In the genomic region with DNA sequence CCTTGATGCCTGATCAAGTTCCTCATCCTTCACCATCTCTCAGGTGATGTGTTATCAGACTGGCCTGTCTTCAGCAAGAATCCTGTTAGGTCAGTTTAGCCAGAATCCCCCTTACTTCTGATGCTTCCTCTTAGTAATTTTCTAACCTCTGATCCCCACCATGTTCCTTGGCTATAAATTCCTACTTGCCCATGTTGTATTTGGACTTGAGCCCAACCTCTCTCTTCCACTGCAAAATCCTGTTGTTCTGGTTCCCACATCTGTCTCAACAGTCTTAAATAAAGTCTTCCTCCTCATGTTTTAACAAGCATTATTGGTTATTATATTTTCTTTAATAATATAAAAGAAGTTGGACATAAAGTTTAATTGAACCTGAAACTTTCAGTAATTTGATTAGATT, we compare ENCODE assay signal across 24 cellular contexts.
"Had no signal": no experiment of that assay in that cellular context is flagged by ENCODE, and none has a peak within 500 bp of the region (broad histone marks: within the 10 kb centered on the region; RNA-seq: fewer than 3 reads in every experiment).

No MANE protein-coding gene starts in this region.

- H3K4me1 Mint-ChIP-seq: activated naive CD8-positive, alpha-beta T cell treated with anti-CD3 and anti-CD28 coated beads, Interleukin-2, amount 10 ng/mL, durations not matched to agents 7 days and 5 days; central memory CD8-positive, alpha-beta T cell; natural killer cell had no signal

- H3K27me3 Mint-ChIP-seq: activated naive CD8-positive, alpha-beta T cell treated with anti-CD3 and anti-CD28 coated beads, Interleukin-2, amount 10 ng/mL, durations not matched to agents 7 days and 5 days; central memory CD8-positive, alpha-beta T cell had no signal

- DNase-seq: activated CD4-positive, alpha-beta T cell treated with anti-CD3 and anti-CD28 coated beads for 4 hours; activated CD4-positive, alpha-beta T cell treated with anti-CD3 and anti-CD28 coated beads, Interleukin-2, amount 50 U/mL, for 48 hours; activated CD4-positive, CD25-positive, alpha-beta regulatory T cell; activated CD8-positive, alpha-beta memory T cell treated with anti-CD3 and anti-CD28 coated beads, Interleukin-2, amount 50 U/mL, for 48 hours; activated naive CD4-positive, alpha-beta T cell treated with anti-CD3 and anti-CD28 coated beads for 36 hours; activated naive CD8-positive, alpha-beta T cell treated with anti-CD3 and anti-CD28 coated beads, Interleukin-2, amount 10 ng/mL, durations not matched to agents 7 days and 5 days; activated T-cell treated with anti-CD3 and anti-CD28 coated beads, Interleukin-2, amount 50 U/mL, for 4 hours; amygdala; body of pancreas; esophagus squamous epithelium; gastrocnemius medialis; hypothalamus; left ventricle myocardium superior; midbrain; natural killer cell; ovary; stimulated activated CD4-positive, alpha-beta T cell treated with anti-CD3 and anti-CD28 coated beads, Interleukin-12 subunit alpha, Interleukin-12 subunit beta, amount 100 ng/mL, for 4 hours; stimulated activated CD4-positive, alpha-beta T cell treated with anti-CD3 and anti-CD28 coated beads, Interleukin-4, amount 100 ng/mL, for 4 hours; stimulated activated naive CD8-positive, alpha-beta T cell treated with anti-CD3 and anti-CD28 coated beads, Interleukin-15, Interleukin-2, amounts not matched to agents 100 U/mL and 50 U/mL, for 24 hours; upper lobe of right lung had no signal

- ATAC-seq: activated T-cell treated with anti-CD3 and anti-CD28 coated beads, Interleukin-2, amount 50 U/mL, for 4 hours; body of pancreas; gastrocnemius medialis; left ventricle myocardium superior; natural killer cell; stimulated activated naive CD8-positive, alpha-beta T cell treated with anti-CD3 and anti-CD28 coated beads, Interleukin-15, Interleukin-2, amounts not matched to agents 100 U/mL and 50 U/mL, for 24 hours; upper lobe of right lung had no signal

- H3K36me3 ChIP-seq: esophagus squamous epithelium, gastrocnemius medialis, neutrophil, ovary, prostate gland, upper lobe of right lung had no signal

- H3K27me3 ChIP-seq: body of pancreas, esophagus squamous epithelium, gastrocnemius medialis, neutrophil, ovary, upper lobe of right lung had no signal

- H3K4me1 ChIP-seq: body of pancreas, esophagus squamous epithelium, gastrocnemius medialis, prostate gland, upper lobe of right lung had no signal

- H3K27ac Mint-ChIP-seq: activated naive CD4-positive, alpha-beta T cell treated with anti-CD3 and anti-CD28 coated beads for 36 hours; activated naive CD8-positive, alpha-beta T cell treated with anti-CD3 and anti-CD28 coated beads, Interleukin-2, amount 10 ng/mL, durations not matched to agents 7 days and 5 days; natural killer cell had no signal

- H3K9me3 Mint-ChIP-seq: activated naive CD4-positive, alpha-beta T cell treated with anti-CD3 and anti-CD28 coated beads for 36 hours; activated naive CD8-positive, alpha-beta T cell treated with anti-CD3 and anti-CD28 coated beads, Interleukin-2, amount 10 ng/mL, durations not matched to agents 7 days and 5 days; central memory CD8-positive, alpha-beta T cell had no signal

- H3K9me3 ChIP-seq: body of pancreas, esophagus squamous epithelium, gastrocnemius medialis, neutrophil, ovary, prostate gland, upper lobe of right lung had no signal

- H3K4me3 Mint-ChIP-seq: activated naive CD4-positive, alpha-beta T cell treated with anti-CD3 and anti-CD28 coated beads for 36 hours; activated naive CD8-positive, alpha-beta T cell treated with anti-CD3 and anti-CD28 coated beads, Interleukin-2, amount 10 ng/mL, durations not matched to agents 7 days and 5 days; activated T-cell treated with anti-CD3 and anti-CD28 coated beads, Interleukin-2, amount 50 U/mL, for 4 hours; central memory CD8-positive, alpha-beta T cell; natural killer cell had no signal

- H3K36me3 Mint-ChIP-seq: activated naive CD8-positive, alpha-beta T cell treated with anti-CD3 and anti-CD28 coated beads, Interleukin-2, amount 10 ng/mL, durations not matched to agents 7 days and 5 days had no signal

- H3K4me3 ChIP-seq: body of pancreas, coronary artery, esophagus squamous epithelium, gastrocnemius medialis, ovary, prostate gland, upper lobe of right lung had no signal

- H3K27ac ChIP-seq: body of pancreas, coronary artery, esophagus squamous epithelium, gastrocnemius medialis, neutrophil, ovary, prostate gland, upper lobe of right lung had no signal
